In genomic region chr9:31671011-31671410, GRCh38 we compare ENCODE assay signal across 17 cellular contexts.
DNase-seq lines count a peak whose midpoint lies in the region; ATAC-seq lines count a peak whose summit lies in the region.
"Had no signal": no experiment of that assay in that cellular context is flagged by ENCODE, and none has a peak within 500 bp of the region (broad histone marks: within the 10 kb centered on the region; RNA-seq: fewer than 3 reads in every experiment).

No MANE protein-coding gene starts in this region.

- peaks cover 10% of the 10 kb centered on the region for H3K4me1 Mint-ChIP-seq in activated T-cell treated with anti-CD3 and anti-CD28 coated beads, Interleukin-2, amount 50 U/mL, for 72 hours (ENCODE audit: low read depth)
- peaks cover 8% of the 10 kb centered on the region for H3K4me1 Mint-ChIP-seq in stimulated activated effector memory CD8-positive, alpha-beta T cell treated with anti-CD3 and anti-CD28 coated beads, Interleukin-12 subunit alpha, Interleukin-12 subunit beta, amount 100 ng/mL, for 72 hours

- peak; percentile 50 to 52 for ATAC-seq in activated T-cell treated with anti-CD3 and anti-CD28 coated beads, Interleukin-2, amount 50 U/mL, for 72 hours (replicated peaks in 1 of 2)
- ATAC-seq in GM18909 (IDR thresholded peaks at IDR 0.05; ENCODE audit: poor library complexity, unreplicated experiment) (peak; percentile 41), HG02970 (IDR thresholded peaks at IDR 0.05; ENCODE audit: low FRiP score, unreplicated experiment) (no peak), HG03135 (IDR thresholded peaks at IDR 0.05; ENCODE audit: unreplicated experiment) (no peak)
- ATAC-seq in stimulated activated effector memory CD8-positive, alpha-beta T cell treated with anti-CD3 and anti-CD28 coated beads, Interleukin-12 subunit alpha, Interleukin-12 subunit beta, amount 100 ng/mL, for 72 hours: peak; percentile 76
- ATAC-seq: HCT116, Panc1, Right ventricle myocardium inferior had no signal

- peak in 1 of 2 donors; percentile 5 for DNase-seq in activated T-cell treated with anti-CD3 and anti-CD28 coated beads, Interleukin-2, amount 50 U/mL, for 72 hours
- DNase-seq in activated T-cell treated with anti-CD3 and anti-CD28 coated beads for 4 hours (no peak), RPMI8226 (peak; percentile 3), NCI-H2107 treated with DMSO at 0.1 percent for 48 hours (lab: John Stamatoyannopoulos, UW; ENCODE audit: unreplicated experiment) (no peak)
- no peak for DNase-seq in stimulated activated effector memory CD8-positive, alpha-beta T cell treated with anti-CD3 and anti-CD28 coated beads, Interleukin-12 subunit alpha, Interleukin-12 subunit beta, amount 100 ng/mL, for 72 hours (ENCODE audit: low spot score in 2 of 2)
- DNase-seq: GDM1, KBM-7, NCI-H1048, NCI-H146, NCI-H2081, NCI-H524 had no signal

- no peaks in the 10 kb centered on the region for H3K36me3 Mint-ChIP-seq in activated T-cell treated with anti-CD3 and anti-CD28 coated beads, Interleukin-2, amount 50 U/mL, for 72 hours (ENCODE audit: insufficient read depth in 2 of 2)
- no peaks in the 10 kb centered on the region for H3K36me3 Mint-ChIP-seq in stimulated activated effector memory CD8-positive, alpha-beta T cell treated with anti-CD3 and anti-CD28 coated beads, Interleukin-12 subunit alpha, Interleukin-12 subunit beta, amount 100 ng/mL, for 72 hours

- H3K27me3 Mint-ChIP-seq in activated T-cell treated with anti-CD3 and anti-CD28 coated beads, Interleukin-2, amount 50 U/mL, for 72 hours (ENCODE audit: low read depth): no peaks in the 10 kb centered on the region

- no peak overlapping the region for H3K4me3 Mint-ChIP-seq in activated T-cell treated with anti-CD3 and anti-CD28 coated beads, Interleukin-2, amount 50 U/mL, for 72 hours
- no peak overlapping the region for H3K4me3 Mint-ChIP-seq in stimulated activated effector memory CD8-positive, alpha-beta T cell treated with anti-CD3 and anti-CD28 coated beads, Interleukin-12 subunit alpha, Interleukin-12 subunit beta, amount 100 ng/mL, for 72 hours

- H3K27ac Mint-ChIP-seq in activated T-cell treated with anti-CD3 and anti-CD28 coated beads, Interleukin-2, amount 50 U/mL, for 72 hours: no peak overlapping the region
- peak overlapping the region; percentile 23 for H3K27ac Mint-ChIP-seq in stimulated activated effector memory CD8-positive, alpha-beta T cell treated with anti-CD3 and anti-CD28 coated beads, Interleukin-12 subunit alpha, Interleukin-12 subunit beta, amount 100 ng/mL, for 72 hours

- H3K9me3 Mint-ChIP-seq in activated T-cell treated with anti-CD3 and anti-CD28 coated beads, Interleukin-2, amount 50 U/mL, for 72 hours: no peaks in the 10 kb centered on the region
- H3K9me3 Mint-ChIP-seq in stimulated activated effector memory CD8-positive, alpha-beta T cell treated with anti-CD3 and anti-CD28 coated beads, Interleukin-12 subunit alpha, Interleukin-12 subunit beta, amount 100 ng/mL, for 72 hours: peaks cover 5% of the 10 kb centered on the region

Comparison
In these comparisons a context has a peak if more than half of its experiments do, and no peak if none do; other contexts are left out.
1. ATAC-seq: peak in activated T-cell treated with anti-CD3 and anti-CD28 coated beads, Interleukin-2, amount 50 U/mL, for 72 hours (2 of 2), GM18909 (single experiment) and stimulated activated effector memory CD8-positive, alpha-beta T cell treated with anti-CD3 and anti-CD28 coated beads, Interleukin-12 subunit alpha, Interleukin-12 subunit beta, amount 100 ng/mL, for 72 hours (single experiment); none in HG02970 (single experiment) and HG03135 (single experiment).